In genomic region chr10:95289003-95289920, GRCh38 we compare ENCODE assay signal across 8 cellular contexts. TPM values are rescaled to one million over a fixed set of nuclear protein-coding genes. Genes with fewer than 3 reads are reported as not detected.
DNase-seq lines count a peak whose midpoint lies in the region; ATAC-seq, FAIRE-seq and TF ChIP-seq lines count a peak whose summit lies in the region.

No MANE protein-coding gene starts in this region.

- no peak for TF ChIP-seq EP300 in A549 (IDR thresholded peaks at IDR 0.05)

- no peaks in the 10 kb centered on the region for H3K9me3 ChIP-seq in A549

- H3K27me3 Mint-ChIP-seq in osteocyte (ENCODE audit: unreplicated experiment) = no peaks in the 10 kb centered on the region

- H3K9me3 Mint-ChIP-seq in osteocyte (ENCODE audit: unreplicated experiment) = no peaks in the 10 kb centered on the region

- H3K27ac Mint-ChIP-seq in osteocyte (ENCODE audit: unreplicated experiment) = peak overlapping the region; percentile 76

- no peaks in the 10 kb centered on the region for H3K36me3 Mint-ChIP-seq in osteocyte (ENCODE audit: unreplicated experiment)

- peak overlapping the region; percentile 97 to 98 for H3K27ac ChIP-seq in A549

- DNase-seq in A549 (ENCODE audit: low read depth in 1 of 2, low spot score in 1 of 2) = peak; percentile 76 to 81
- DNase-seq in GM19239 (ENCODE audit: insufficient read length, low spot score) = no peak
- DNase-seq in SHP77 (lab: John Stamatoyannopoulos, UW) = peak; percentile 30 to 32
- no peak for DNase-seq in fibroblast of mammary gland (ENCODE audit: low read depth)
- DNase-seq in osteocyte (ENCODE audit: extremely low spot score, unreplicated experiment) = no peak
- DNase-seq in COR-L47 (lab: John Stamatoyannopoulos, UW) = no peak

- 42% methylated on average over 12 of the region's 12 CpGs for WGBS in A549 (ENCODE audit: missing lambda C conversion rate)

- no peak for FAIRE-seq in A549 (lab: Jason Lieb, UNC)
- peak; percentile 61 for FAIRE-seq in GM19239 (lab: Jason Lieb, UNC)

- peak overlapping the region; percentile 89 for H3K4me2 ChIP-seq in A549

- peak overlapping the region; percentile 92 for H3K4me3 Mint-ChIP-seq in osteocyte (ENCODE audit: unreplicated experiment)

- TF ChIP-seq POLR2A in A549 (IDR thresholded peaks at IDR 0.05; ENCODE audit: low read length) = no peak

- POLR2A ChIA-PET in A549 (lab: Yijun Ruan, JAX) = interaction anchor here (0.6 to 1.5 kb wide), 6 partner anchors 7 to 46 kb away, joined by 3 to 5 read pairs (median 4); no protein-coding TSS in a partner anchor

- TF ChIP-seq CTCF in A549 (IDR thresholded peaks at IDR 0.05) (peak; percentile 47), fibroblast of mammary gland (conservative IDR thresholded peaks at IDR 0.05; ENCODE audit: control insufficient read depth, insufficient read depth, low read depth, low read length) (peak; percentile 26), osteocyte (IDR thresholded peaks at IDR 0.05) (no peak)

- CTCF ChIA-PET in A549 (lab: Yijun Ruan, JAX) = interaction anchor here (0.6 to 3.3 kb wide), 12 partner anchors 9 to 692 kb away, joined by 3 to 17 read pairs (median 5); no protein-coding TSS in a partner anchor

- H3K4me1 Mint-ChIP-seq in osteocyte (ENCODE audit: unreplicated experiment) = peaks cover 27% of the 10 kb centered on the region

- peaks cover 44% of the 10 kb centered on the region for H3K4me1 ChIP-seq in A549

- peak; percentile 64 to 75 for ATAC-seq in A549
- ATAC-seq in HG02981 (IDR thresholded peaks at IDR 0.05; ENCODE audit: unreplicated experiment) = no peak
- ATAC-seq in GM21737 (IDR thresholded peaks at IDR 0.05; ENCODE audit: unreplicated experiment) = no peak

- peak; percentile 44 to 51 for TF ChIP-seq RAD21 in A549 (conservative IDR thresholded peaks at IDR 0.05 in 1 of 2, IDR thresholded peaks at IDR 0.05 in 1 of 2)

- H3K4me3 ChIP-seq in A549 = peak overlapping the region; percentile 91
- H3K4me3 ChIP-seq in fibroblast of mammary gland (ENCODE audit: control insufficient read depth, low read depth, low read length) = peak overlapping the region; percentile 79

TF ChIP-seq in A549, 52 proteins besides CTCF, POLR2A, EP300 and RAD21:
- TF ChIP-seq PBX3 (IDR thresholded peaks at IDR 0.05) (no peak), SMC3 (IDR thresholded peaks at IDR 0.05) (peak; percentile 66)
TF ChIP-seq in A549: peak in this region for 1.

RNA-seq across cellular contexts. Expression of gene PDLIM1, which starts 1.5 kb away (rescaled TPM):
- polyA plus RNA-seq in A549 (2011; rRNA removed) (92.5 and 132 TPM in 2 replicates), A549 (2017; fragmentation: RNase III; extraction: RNeasy Plus Mini Kit Qiagen cat#74134 plus additional on column Dnase treatment) (123 to 147 TPM (median 128 TPM) in 3 replicates)
- polyA plus RNA-seq in A549 (2012; cell fraction: cytosol; rRNA removed) = 101 and 102 TPM in 2 replicates
- polyA plus RNA-seq in A549 (2012; cell fraction: nucleus; rRNA removed) = 58.7 and 96.7 TPM in 2 replicates
- 119 and 120 TPM in 2 replicates for polyA minus RNA-seq in A549 (2011; rRNA and poly(A)+ RNA removed)
- total RNA-seq in osteocyte = 71.7 and 73.8 TPM in 2 replicates

Comparison
In these comparisons a context has a peak if more than half of its experiments do, and no peak if none do; other contexts are left out.
1. ATAC-seq: peak in A549 (2 of 2); none in HG02981 (single experiment) and GM21737 (single experiment).
2. DNase-seq: peak in A549 (2 of 2) and SHP77 (2 of 2); none in GM19239 (single experiment), fibroblast of mammary gland (single experiment), osteocyte (single experiment) and COR-L47 (single experiment).